2 cellular contexts compared by ENCODE assay signal in genomic region chr12:113781415-113782198, GRCh38.
A peak's percentile ranks its signal among the peaks of the same experiment; 100 is the strongest.
TF ChIP-seq lines count a peak whose summit lies in the region.

No MANE protein-coding gene starts in this region.

TF ChIP-seq in K562, 482 proteins besides CTCF, POLR2A, EP300 and RAD21 (continued from another document and continues in another):
- TF ChIP-seq JUND (IDR thresholded peaks at IDR 0.05; ENCODE audit: borderline replicate concordance, low read depth, low read length), result peak; percentile 15; the same call in 1 of the 2 replicates
- TF ChIP-seq JUND (tag; IDR thresholded peaks at IDR 0.05; ENCODE audit: borderline replicate concordance, low read depth, low read length), result no peak; the same call in 1 of the 3 replicates
- TF ChIP-seq ZBTB11 (CRISPR knock-in tag; IDR thresholded peaks at IDR 0.05), result 0 out of 6 replicates have a peak, but pooled peaks of 1 of the 3 experiments have one; percentile 46
- no peak for TF ChIP-seq ETS1 (conservative IDR thresholded peaks at IDR 0.05; ENCODE audit: control insufficient read depth, low read depth, low read length)
- no peak for TF ChIP-seq CBX1 (IDR thresholded peaks at IDR 0.05; ENCODE audit: low read depth)
- peak in 1 of 2 experiments; percentile 92; a peak in 2 of 4 replicates for TF ChIP-seq MLLT1 (IDR thresholded peaks at IDR 0.05)
- TF ChIP-seq SUPT5H (IDR thresholded peaks at IDR 0.05), result no peak
- no peak for TF ChIP-seq PATZ1 (CRISPR knock-in tag; IDR thresholded peaks at IDR 0.05; ENCODE audit: borderline replicate concordance)
- TF ChIP-seq KDM1A (IDR thresholded peaks at IDR 0.05), result peak; percentile 22 to 43; a peak in 1 of 4 replicates
- no peak for TF ChIP-seq ARID1B (IDR thresholded peaks at IDR 0.05)
- no peak for TF ChIP-seq ZNF174 (CRISPR knock-in tag; IDR thresholded peaks at IDR 0.05)
- TF ChIP-seq NFYB (IDR thresholded peaks at IDR 0.05; ENCODE audit: extremely low read depth, insufficient read length), result no peak
- TF ChIP-seq ZMIZ1 (IDR thresholded peaks at IDR 0.05; ENCODE audit: low read depth in 2 of 2, low read length in 2 of 2), result no peak
- TF ChIP-seq SMAD1 (IDR thresholded peaks at IDR 0.05; ENCODE audit: low read depth, low read length, partially characterized antibody), result no peak

TF ChIP-seq in HepG2, 621 proteins besides CTCF, POLR2A, EP300 and RAD21 (continued from another document):
- TF ChIP-seq POLR2AphosphoS5 (IDR thresholded peaks at IDR 0.05; ENCODE audit: low read depth, low read length) (0 out of 2 replicates have a peak, but pooled peaks have one; percentile 29), STAT5B (CRISPR knock-in tag; IDR thresholded peaks at IDR 0.05) (no peak), CEBPG (CRISPR knock-in tag; IDR thresholded peaks at IDR 0.05) (peak; percentile 49; the same call in 1 of the 2 replicates), SNRNP70 (IDR thresholded peaks at IDR 0.05; ENCODE audit: low read depth, low read length) (no peak), SKIL (CRISPR knock-in tag; IDR thresholded peaks at IDR 0.05; ENCODE audit: borderline replicate concordance) (no peak), ZFP91 (CRISPR knock-in tag; IDR thresholded peaks at IDR 0.05; ENCODE audit: borderline replicate concordance) (no peak), SMC3 (IDR thresholded peaks at IDR 0.05; ENCODE audit: low read length) (no peak), TEF (CRISPR knock-in tag; IDR thresholded peaks at IDR 0.05) (peak; percentile 77; the same call in 1 of the 2 replicates), PHF8 (CRISPR knock-in tag; IDR thresholded peaks at IDR 0.05) (peak; percentile 50), TBX2 (CRISPR knock-in tag; IDR thresholded peaks at IDR 0.05; ENCODE audit: borderline replicate concordance) (peak; percentile 44; the same call in 1 of the 2 replicates), ZEB1 (IDR thresholded peaks at IDR 0.05; ENCODE audit: insufficient replicate concordance, low read depth) (no peak), ERF (CRISPR knock-in tag; IDR thresholded peaks at IDR 0.05) (no peak), NR2C2 (CRISPR knock-in tag; IDR thresholded peaks at IDR 0.05; ENCODE audit: borderline replicate concordance) (peak; percentile 54; the same call in 1 of the 2 replicates), BCL6 (CRISPR knock-in tag; IDR thresholded peaks at IDR 0.05) (peak; percentile 26; the same call in 1 of the 2 replicates), ZNF609 (CRISPR knock-in tag; IDR thresholded peaks at IDR 0.05; ENCODE audit: borderline replicate concordance) (0 out of 2 replicates have a peak, but pooled peaks have one; percentile 17), NR2F1 (CRISPR knock-in tag; IDR thresholded peaks at IDR 0.05) (peak in 1 of 2 experiments; percentile 53; a peak in 1 of 4 replicates), ETV5 (CRISPR knock-in tag; IDR thresholded peaks at IDR 0.05; ENCODE audit: borderline replicate concordance) (peak; percentile 58; the same call in 1 of the 2 replicates), GATAD2A (CRISPR knock-in tag; IDR thresholded peaks at IDR 0.05) (no peak; the same call in 1 of the 2 replicates), REXO4 (CRISPR knock-in tag; IDR thresholded peaks at IDR 0.05; ENCODE audit: borderline replicate concordance) (no peak), ZNF138 (CRISPR knock-in tag; IDR thresholded peaks at IDR 0.05; ENCODE audit: low read depth) (no peak), ZNF580 (CRISPR knock-in tag; IDR thresholded peaks at IDR 0.05; ENCODE audit: borderline replicate concordance, low read depth) (0 out of 2 replicates have a peak, but pooled peaks have one; percentile 10), ZNF687 (CRISPR knock-in tag; IDR thresholded peaks at IDR 0.05) (peak; percentile 37; the same call in 1 of the 2 replicates), RARA (CRISPR knock-in tag; IDR thresholded peaks at IDR 0.05) (peak; percentile 38; the same call in 1 of the 2 replicates), ZNF83 (CRISPR knock-in tag; IDR thresholded peaks at IDR 0.05; ENCODE audit: borderline replicate concordance) (no peak), SAP130 (CRISPR knock-in tag; IDR thresholded peaks at IDR 0.05; ENCODE audit: low read depth) (peak; percentile 35; the same call in 1 of the 2 replicates), CENPBD1 (CRISPR knock-in tag; IDR thresholded peaks at IDR 0.05; ENCODE audit: borderline replicate concordance, low read depth) (no peak)
TF ChIP-seq in HepG2: peak in this region for 48.
